ENCODE assay signal across 18 cellular contexts in genomic region chr9:27383524-27383923, GRCh38.
DNase-seq lines count a peak whose midpoint lies in the region; ATAC-seq and TF ChIP-seq lines count a peak whose summit lies in the region.
"Had no signal": no experiment of that assay in that cellular context is flagged by ENCODE, and none has a peak within 500 bp of the region (broad histone marks: within the 10 kb centered on the region; RNA-seq: fewer than 3 reads in every experiment).

No MANE protein-coding gene starts in this region.

- no peaks in the 10 kb centered on the region for H3K9me3 Mint-ChIP-seq in endodermal cell
- H3K9me3 Mint-ChIP-seq: activated CD8-positive, alpha-beta T cell treated with anti-CD3 and anti-CD28 coated beads for 36 hours; activated naive CD4-positive, alpha-beta T cell treated with anti-CD3 and anti-CD28 coated beads, Interleukin-2, amount 50 U/mL, for 72 hours; CD4-positive, alpha-beta T cell had no signal

- POLR2A ChIA-PET in HEK293T (lab: Yijun Ruan, JAX) = no interaction called here

- H3K4me1 Mint-ChIP-seq in endodermal cell = peaks cover 26% of the 10 kb centered on the region

- CTCF ChIA-PET in HEK293T (lab: Yijun Ruan, JAX) = no interaction called here

- H3K36me3 ChIP-seq in mucosa of descending colon (ENCODE audit: low read depth) = no peaks in the 10 kb centered on the region
- H3K36me3 ChIP-seq in endodermal cell (ENCODE audit: control insufficient read depth, insufficient read depth, low read length) = no peaks in the 10 kb centered on the region
- H3K36me3 ChIP-seq: SJSA1, vagina had no signal

- intact Hi-C loops in mucosa of descending colon (cut with DNase I, micrococcal nuclease) = no loop called here

- no peak overlapping the region for H3K9ac ChIP-seq in endodermal cell (ENCODE audit: extremely low read depth, low read length, poor library complexity, severe bottlenecking)

- no peak overlapping the region for H3K27ac Mint-ChIP-seq in endodermal cell
- H3K27ac Mint-ChIP-seq: activated CD8-positive, alpha-beta T cell treated with anti-CD3 and anti-CD28 coated beads for 36 hours; activated naive CD4-positive, alpha-beta T cell treated with anti-CD3 and anti-CD28 coated beads, Interleukin-2, amount 50 U/mL, for 72 hours; CD4-positive, alpha-beta T cell had no signal

- H3K4me3 Mint-ChIP-seq in endodermal cell = no peak overlapping the region
- H3K4me3 Mint-ChIP-seq: activated CD8-positive, alpha-beta T cell treated with anti-CD3 and anti-CD28 coated beads for 36 hours; CD4-positive, alpha-beta T cell had no signal

- H3K4me3 ChIP-seq in mucosa of descending colon (no peak overlapping the region), endodermal cell (ENCODE audit: low read length) (no peak overlapping the region), foreskin fibroblast (ENCODE audit: low read depth in 1 of 2, low read length in 2 of 2) (no peak overlapping the region)
- H3K4me3 ChIP-seq: PC-9, SJSA1, vagina had no signal

- H3K36me3 Mint-ChIP-seq in endodermal cell (ENCODE audit: low read depth) = no peaks in the 10 kb centered on the region
- H3K36me3 Mint-ChIP-seq: activated naive CD4-positive, alpha-beta T cell treated with anti-CD3 and anti-CD28 coated beads, Interleukin-2, amount 50 U/mL, for 72 hours had no signal

- no peaks in the 10 kb centered on the region for H3K9me3 ChIP-seq in mucosa of descending colon
- H3K9me3 ChIP-seq in endodermal cell (ENCODE audit: control insufficient read depth, low read length) = no peaks in the 10 kb centered on the region
- H3K9me3 ChIP-seq: SJSA1, vagina had no signal

- WGBS in endodermal cell (ENCODE audit: insufficient coverage in 1 of 2, insufficient read length in 1 of 2), 2 experiments = 100% methylated on average over 1 of the region's 1 CpG

- peaks cover 11% of the 10 kb centered on the region for H3K27me3 Mint-ChIP-seq in endodermal cell (ENCODE audit: insufficient read depth)
- H3K27me3 Mint-ChIP-seq: activated CD8-positive, alpha-beta T cell treated with anti-CD3 and anti-CD28 coated beads for 36 hours; CD4-positive, alpha-beta T cell had no signal

- H3K4me1 ChIP-seq in mucosa of descending colon (ENCODE audit: low read depth) = peaks cover 51% of the 10 kb centered on the region
- no peaks in the 10 kb centered on the region for H3K4me1 ChIP-seq in endodermal cell (ENCODE audit: control insufficient read depth, insufficient read depth, low read length)
- H3K4me1 ChIP-seq: SJSA1 had no signal

- H3K27ac ChIP-seq in endodermal cell (ENCODE audit: low read depth, low read length) = no peak overlapping the region
- H3K27ac ChIP-seq: PC-9, SJSA1, vagina had no signal

- no peaks in the 10 kb centered on the region for H3K27me3 ChIP-seq in endodermal cell (ENCODE audit: control insufficient read depth, insufficient read depth, low read length, poor library complexity, severe bottlenecking)
- H3K27me3 ChIP-seq: SJSA1, vagina had no signal

- DNase-seq in COLO668 (lab: John Stamatoyannopoulos, UW; ENCODE audit: unreplicated experiment) (peak; percentile 15), NCI-H69 (lab: John Stamatoyannopoulos, UW) (peak; percentile 33), mucosa of descending colon (no peak), endodermal cell (no peak), HEK293T (ENCODE audit: extremely low spot score) (no peak), foreskin fibroblast (no peak)
- DNase-seq: activated CD8-positive, alpha-beta T cell treated with anti-CD3 and anti-CD28 coated beads for 36 hours; activated T-cell treated with anti-CD3 and anti-CD28 coated beads, Interleukin-2, amount 50 U/mL, for 48 hours; CD4-positive, alpha-beta T cell; KG1; NCI-H524 treated with DMSO at 0.1 percent for 48 hours; PC-9; stimulated activated CD4-positive, alpha-beta T cell treated with anti-CD3 and anti-CD28 coated beads, Interleukin-12 subunit alpha, Interleukin-12 subunit beta, amount 100 ng/mL, for 4 hours had no signal

- TF ChIP-seq CTCF in mucosa of descending colon (IDR thresholded peaks at IDR 0.05) (no peak), endodermal cell (conservative IDR thresholded peaks at IDR 0.05) (no peak), foreskin fibroblast (IDR thresholded peaks at IDR 0.05; ENCODE audit: low read depth, low read length) (no peak)

- ATAC-seq in GM19328 (IDR thresholded peaks at IDR 0.05; ENCODE audit: unreplicated experiment) (peak; percentile 39), mucosa of descending colon (peak; percentile 13), GM21447 (IDR thresholded peaks at IDR 0.05; ENCODE audit: unreplicated experiment) (no peak)
- ATAC-seq: activated CD8-positive, alpha-beta T cell treated with anti-CD3 and anti-CD28 coated beads for 36 hours; activated naive CD4-positive, alpha-beta T cell treated with anti-CD3 and anti-CD28 coated beads, Interleukin-2, amount 50 U/mL, for 72 hours had no signal

TF ChIP-seq in HEK293T, 16 proteins besides CTCF, POLR2A, EP300 and RAD21:
- TF ChIP-seq ELF4 (IDR thresholded peaks at IDR 0.05) (no peak), ARNT (IDR thresholded peaks at IDR 0.05) (no peak), FOXM1 (IDR thresholded peaks at IDR 0.05; ENCODE audit: borderline replicate concordance) (no peak), SP1 (IDR thresholded peaks at IDR 0.05) (no peak), HDGF (IDR thresholded peaks at IDR 0.05; ENCODE audit: borderline replicate concordance) (no peak), L3MBTL2 (conservative IDR thresholded peaks at IDR 0.05) (no peak), PKNOX1 (IDR thresholded peaks at IDR 0.05) (no peak), LEF1 (IDR thresholded peaks at IDR 0.05; ENCODE audit: borderline replicate concordance) (no peak)

Comparison
In these comparisons a context has a peak if more than half of its experiments do, and no peak if none do; other contexts are left out.
1. DNase-seq: peak in COLO668 (single experiment) and NCI-H69 (single experiment); none in mucosa of descending colon (0 of 3), endodermal cell (single experiment), HEK293T (single experiment) and foreskin fibroblast (0 of 2).